1 cellular context compared by ENCODE assay signal in the genomic region with DNA sequence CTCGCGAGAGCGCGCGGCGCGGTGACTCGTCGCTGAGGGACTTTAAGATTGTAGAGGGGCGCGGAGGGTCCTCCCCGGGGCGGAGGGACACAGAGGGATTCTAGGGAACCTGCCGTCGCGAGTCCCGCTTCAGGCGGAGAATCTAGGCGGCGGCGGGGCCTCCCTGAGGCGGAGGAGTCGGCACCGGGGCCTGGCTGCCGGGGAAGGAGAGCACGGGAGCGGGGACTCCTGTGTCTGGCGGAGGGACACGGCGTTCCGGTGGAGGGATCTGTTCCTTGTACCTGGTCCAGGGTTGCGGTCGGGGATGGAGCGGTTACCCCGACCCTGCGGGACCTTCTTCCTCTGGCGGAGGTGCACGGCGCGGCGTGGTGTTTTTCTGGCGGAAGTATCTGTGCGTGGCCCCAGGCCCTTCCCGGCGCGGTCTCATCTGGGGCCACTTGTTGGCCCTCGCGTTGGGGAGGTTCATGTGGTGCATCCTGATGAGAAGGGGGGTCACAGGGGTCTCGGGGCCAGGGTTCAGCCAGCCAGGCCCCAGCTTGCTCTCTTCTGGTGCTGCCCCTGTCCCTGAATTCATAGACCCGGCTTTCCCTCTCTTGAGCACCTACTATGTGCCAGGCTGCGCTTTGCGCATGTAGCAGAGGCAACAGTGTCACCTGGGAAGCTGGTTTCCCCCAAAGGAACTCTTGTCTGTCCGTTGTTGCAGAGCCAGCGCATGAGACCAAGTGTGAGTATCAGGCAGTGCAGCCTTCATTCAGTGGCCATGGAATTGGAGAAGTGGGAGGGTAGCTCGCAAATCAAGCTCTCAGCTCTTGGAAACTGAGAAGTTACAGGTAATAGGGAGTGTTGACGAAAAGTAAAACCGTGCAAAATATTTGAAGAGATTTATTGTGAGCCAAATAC.
TF ChIP-seq lines count a peak whose summit lies in the region.

No MANE protein-coding gene starts in this region.

TF ChIP-seq in K562, 482 proteins besides CTCF, POLR2A, EP300 and RAD21 (continued from another document and continues in another):
- TF ChIP-seq, protein P1, sequence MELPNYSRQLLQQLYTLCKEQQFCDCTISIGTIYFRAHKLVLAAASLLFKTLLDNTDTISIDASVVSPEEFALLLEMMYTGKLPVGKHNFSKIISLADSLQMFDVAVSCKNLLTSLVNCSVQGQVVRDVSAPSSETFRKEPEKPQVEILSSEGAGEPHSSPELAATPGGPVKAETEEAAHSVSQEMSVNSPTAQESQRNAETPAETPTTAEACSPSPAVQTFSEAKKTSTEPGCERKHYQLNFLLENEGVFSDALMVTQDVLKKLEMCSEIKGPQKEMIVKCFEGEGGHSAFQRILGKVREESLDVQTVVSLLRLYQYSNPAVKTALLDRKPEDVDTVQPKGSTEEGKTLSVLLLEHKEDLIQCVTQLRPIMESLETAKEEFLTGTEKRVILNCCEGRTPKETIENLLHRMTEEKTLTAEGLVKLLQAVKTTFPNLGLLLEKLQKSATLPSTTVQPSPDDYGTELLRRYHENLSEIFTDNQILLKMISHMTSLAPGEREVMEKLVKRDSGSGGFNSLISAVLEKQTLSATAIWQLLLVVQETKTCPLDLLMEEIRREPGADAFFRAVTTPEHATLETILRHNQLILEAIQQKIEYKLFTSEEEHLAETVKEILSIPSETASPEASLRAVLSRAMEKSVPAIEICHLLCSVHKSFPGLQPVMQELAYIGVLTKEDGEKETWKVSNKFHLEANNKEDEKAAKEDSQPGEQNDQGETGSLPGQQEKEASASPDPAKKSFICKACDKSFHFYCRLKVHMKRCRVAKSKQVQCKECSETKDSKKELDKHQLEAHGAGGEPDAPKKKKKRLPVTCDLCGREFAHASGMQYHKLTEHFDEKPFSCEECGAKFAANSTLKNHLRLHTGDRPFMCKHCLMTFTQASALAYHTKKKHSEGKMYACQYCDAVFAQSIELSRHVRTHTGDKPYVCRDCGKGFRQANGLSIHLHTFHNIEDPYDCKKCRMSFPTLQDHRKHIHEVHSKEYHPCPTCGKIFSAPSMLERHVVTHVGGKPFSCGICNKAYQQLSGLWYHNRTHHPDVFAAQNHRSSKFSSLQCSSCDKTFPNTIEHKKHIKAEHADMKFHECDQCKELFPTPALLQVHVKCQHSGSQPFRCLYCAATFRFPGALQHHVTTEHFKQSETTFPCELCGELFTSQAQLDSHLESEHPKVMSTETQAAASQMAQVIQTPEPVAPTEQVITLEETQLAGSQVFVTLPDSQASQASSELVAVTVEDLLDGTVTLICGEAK (IDR thresholded peaks at IDR 0.05), result peak; percentile 50; the same call in 1 of the 2 replicates
- TF ChIP-seq, protein P1 (CRISPR knock-in tag; IDR thresholded peaks at IDR 0.05), result no peak
- TF ChIP-seq NCOA6 (IDR thresholded peaks at IDR 0.05), result peak; percentile 71
- no peak for TF ChIP-seq BRD9 (IDR thresholded peaks at IDR 0.05; ENCODE audit: low read depth, partially characterized antibody)
- peak; percentile 11; the same call in 1 of the 2 replicates for TF ChIP-seq MYBL2 (IDR thresholded peaks at IDR 0.05; ENCODE audit: low read depth)
- no peak for TF ChIP-seq MYBL2 (CRISPR knock-in tag; IDR thresholded peaks at IDR 0.05; ENCODE audit: borderline replicate concordance)
- TF ChIP-seq RCOR1 (IDR thresholded peaks at IDR 0.05; ENCODE audit: borderline replicate concordance in 1 of 2, low read depth in 2 of 2, low read length in 2 of 2), result peak; percentile 41 to 76; a peak in 2 of 4 replicates
- 0 out of 2 replicates have a peak, but pooled peaks have one; percentile 55 for TF ChIP-seq NBN (IDR thresholded peaks at IDR 0.05; ENCODE audit: low read depth)
- TF ChIP-seq MCM2 (IDR thresholded peaks at IDR 0.05; ENCODE audit: low read depth), result no peak
- peak; percentile 26 to 51; a peak in 3 of 4 replicates for TF ChIP-seq NRF1 (conservative IDR thresholded peaks at IDR 0.05 in 1 of 2, IDR thresholded peaks at IDR 0.05 in 1 of 2)
- 0 out of 2 replicates have a peak, but pooled peaks have one; percentile 48 for TF ChIP-seq POLR2AphosphoS2 (IDR thresholded peaks at IDR 0.05; ENCODE audit: low read length)
- TF ChIP-seq ZFX (CRISPR knock-in tag; IDR thresholded peaks at IDR 0.05), result peak; percentile 83
- TF ChIP-seq ZNF134 (CRISPR knock-in tag; conservative IDR thresholded peaks at IDR 0.05), result no peak
- no peak; the same call in 1 of the 2 replicates for TF ChIP-seq RNF2 (IDR thresholded peaks at IDR 0.05)
- TF ChIP-seq PURB (CRISPR knock-in tag; IDR thresholded peaks at IDR 0.05; ENCODE audit: low read depth), result no peak
- TF ChIP-seq, protein P2, sequence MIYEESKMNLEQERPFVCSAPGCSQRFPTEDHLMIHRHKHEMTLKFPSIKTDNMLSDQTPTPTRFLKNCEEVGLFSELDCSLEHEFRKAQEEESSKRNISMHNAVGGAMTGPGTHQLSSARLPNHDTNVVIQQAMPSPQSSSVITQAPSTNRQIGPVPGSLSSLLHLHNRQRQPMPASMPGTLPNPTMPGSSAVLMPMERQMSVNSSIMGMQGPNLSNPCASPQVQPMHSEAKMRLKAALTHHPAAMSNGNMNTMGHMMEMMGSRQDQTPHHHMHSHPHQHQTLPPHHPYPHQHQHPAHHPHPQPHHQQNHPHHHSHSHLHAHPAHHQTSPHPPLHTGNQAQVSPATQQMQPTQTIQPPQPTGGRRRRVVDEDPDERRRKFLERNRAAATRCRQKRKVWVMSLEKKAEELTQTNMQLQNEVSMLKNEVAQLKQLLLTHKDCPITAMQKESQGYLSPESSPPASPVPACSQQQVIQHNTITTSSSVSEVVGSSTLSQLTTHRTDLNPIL (CRISPR knock-in tag; IDR thresholded peaks at IDR 0.05), result no peak
- no peak for TF ChIP-seq ZNF408 (CRISPR knock-in tag; IDR thresholded peaks at IDR 0.05; ENCODE audit: low read depth)
- TF ChIP-seq ATF7 (IDR thresholded peaks at IDR 0.05), result peak; percentile 35
- TF ChIP-seq, protein P3, sequence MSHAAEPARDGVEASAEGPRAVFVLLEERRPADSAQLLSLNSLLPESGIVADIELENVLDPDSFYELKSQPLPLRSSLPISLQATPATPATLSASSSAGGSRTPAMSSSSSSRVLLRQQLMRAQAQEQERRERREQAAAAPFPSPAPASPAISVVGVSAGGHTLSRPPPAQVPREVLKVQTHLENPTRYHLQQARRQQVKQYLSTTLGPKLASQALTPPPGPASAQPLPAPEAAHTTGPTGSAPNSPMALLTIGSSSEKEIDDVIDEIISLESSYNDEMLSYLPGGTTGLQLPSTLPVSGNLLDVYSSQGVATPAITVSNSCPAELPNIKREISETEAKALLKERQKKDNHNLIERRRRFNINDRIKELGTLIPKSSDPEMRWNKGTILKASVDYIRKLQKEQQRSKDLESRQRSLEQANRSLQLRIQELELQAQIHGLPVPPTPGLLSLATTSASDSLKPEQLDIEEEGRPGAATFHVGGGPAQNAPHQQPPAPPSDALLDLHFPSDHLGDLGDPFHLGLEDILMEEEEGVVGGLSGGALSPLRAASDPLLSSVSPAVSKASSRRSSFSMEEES (CRISPR knock-in tag; IDR thresholded peaks at IDR 0.05), result no peak
- TF ChIP-seq CSDE1 (IDR thresholded peaks at IDR 0.05), result no peak
- TF ChIP-seq TBP (optimal IDR thresholded peaks at IDR 0.05; ENCODE audit: low read depth, low read length), result peak; percentile 75
- TF ChIP-seq, protein P4, sequence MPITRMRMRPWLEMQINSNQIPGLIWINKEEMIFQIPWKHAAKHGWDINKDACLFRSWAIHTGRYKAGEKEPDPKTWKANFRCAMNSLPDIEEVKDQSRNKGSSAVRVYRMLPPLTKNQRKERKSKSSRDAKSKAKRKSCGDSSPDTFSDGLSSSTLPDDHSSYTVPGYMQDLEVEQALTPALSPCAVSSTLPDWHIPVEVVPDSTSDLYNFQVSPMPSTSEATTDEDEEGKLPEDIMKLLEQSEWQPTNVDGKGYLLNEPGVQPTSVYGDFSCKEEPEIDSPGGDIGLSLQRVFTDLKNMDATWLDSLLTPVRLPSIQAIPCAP (CRISPR knock-in tag; IDR thresholded peaks at IDR 0.05; ENCODE audit: borderline replicate concordance), result no peak
- TF ChIP-seq CXXC5 (CRISPR knock-in tag; IDR thresholded peaks at IDR 0.05), result peak; percentile 88
- TF ChIP-seq FOSL1 (tag; conservative IDR thresholded peaks at IDR 0.05), result peak; percentile 64
- no peak for TF ChIP-seq FOS (IDR thresholded peaks at IDR 0.05; ENCODE audit: extremely low read depth, insufficient read length)
- peak in 1 of 2 experiments; percentile 77; a peak in 2 of 4 replicates for TF ChIP-seq HDAC1 (IDR thresholded peaks at IDR 0.05)
- TF ChIP-seq JUND (IDR thresholded peaks at IDR 0.05; ENCODE audit: borderline replicate concordance, low read depth, low read length), result peak; percentile 62
- peak; percentile 42; the same call in 1 of the 3 replicates for TF ChIP-seq JUND (tag; IDR thresholded peaks at IDR 0.05; ENCODE audit: borderline replicate concordance, low read depth, low read length)
- peak; percentile 73 for TF ChIP-seq BCOR (IDR thresholded peaks at IDR 0.05)
- TF ChIP-seq LEF1 (IDR thresholded peaks at IDR 0.05), result peak; percentile 42; the same call in 1 of the 2 replicates
- TF ChIP-seq ZNF140 (CRISPR knock-in tag; IDR thresholded peaks at IDR 0.05), result no peak
- TF ChIP-seq, protein P5, sequence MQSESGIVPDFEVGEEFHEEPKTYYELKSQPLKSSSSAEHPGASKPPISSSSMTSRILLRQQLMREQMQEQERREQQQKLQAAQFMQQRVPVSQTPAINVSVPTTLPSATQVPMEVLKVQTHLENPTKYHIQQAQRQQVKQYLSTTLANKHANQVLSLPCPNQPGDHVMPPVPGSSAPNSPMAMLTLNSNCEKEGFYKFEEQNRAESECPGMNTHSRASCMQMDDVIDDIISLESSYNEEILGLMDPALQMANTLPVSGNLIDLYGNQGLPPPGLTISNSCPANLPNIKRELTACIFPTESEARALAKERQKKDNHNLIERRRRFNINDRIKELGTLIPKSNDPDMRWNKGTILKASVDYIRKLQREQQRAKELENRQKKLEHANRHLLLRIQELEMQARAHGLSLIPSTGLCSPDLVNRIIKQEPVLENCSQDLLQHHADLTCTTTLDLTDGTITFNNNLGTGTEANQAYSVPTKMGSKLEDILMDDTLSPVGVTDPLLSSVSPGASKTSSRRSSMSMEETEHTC (IDR thresholded peaks at IDR 0.05), result no peak
- no peak for TF ChIP-seq MED1 (CRISPR knock-in tag; IDR thresholded peaks at IDR 0.05; ENCODE audit: borderline replicate concordance)
- TF ChIP-seq RBFOX2 (IDR thresholded peaks at IDR 0.05; ENCODE audit: low read depth, low read length), result peak; percentile 92
- TF ChIP-seq, protein P6, sequence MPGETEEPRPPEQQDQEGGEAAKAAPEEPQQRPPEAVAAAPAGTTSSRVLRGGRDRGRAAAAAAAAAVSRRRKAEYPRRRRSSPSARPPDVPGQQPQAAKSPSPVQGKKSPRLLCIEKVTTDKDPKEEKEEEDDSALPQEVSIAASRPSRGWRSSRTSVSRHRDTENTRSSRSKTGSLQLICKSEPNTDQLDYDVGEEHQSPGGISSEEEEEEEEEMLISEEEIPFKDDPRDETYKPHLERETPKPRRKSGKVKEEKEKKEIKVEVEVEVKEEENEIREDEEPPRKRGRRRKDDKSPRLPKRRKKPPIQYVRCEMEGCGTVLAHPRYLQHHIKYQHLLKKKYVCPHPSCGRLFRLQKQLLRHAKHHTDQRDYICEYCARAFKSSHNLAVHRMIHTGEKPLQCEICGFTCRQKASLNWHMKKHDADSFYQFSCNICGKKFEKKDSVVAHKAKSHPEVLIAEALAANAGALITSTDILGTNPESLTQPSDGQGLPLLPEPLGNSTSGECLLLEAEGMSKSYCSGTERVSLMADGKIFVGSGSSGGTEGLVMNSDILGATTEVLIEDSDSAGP (CRISPR knock-in tag; IDR thresholded peaks at IDR 0.05), result 0 out of 2 replicates have a peak, but pooled peaks have one; percentile 41
- TF ChIP-seq, protein P7, sequence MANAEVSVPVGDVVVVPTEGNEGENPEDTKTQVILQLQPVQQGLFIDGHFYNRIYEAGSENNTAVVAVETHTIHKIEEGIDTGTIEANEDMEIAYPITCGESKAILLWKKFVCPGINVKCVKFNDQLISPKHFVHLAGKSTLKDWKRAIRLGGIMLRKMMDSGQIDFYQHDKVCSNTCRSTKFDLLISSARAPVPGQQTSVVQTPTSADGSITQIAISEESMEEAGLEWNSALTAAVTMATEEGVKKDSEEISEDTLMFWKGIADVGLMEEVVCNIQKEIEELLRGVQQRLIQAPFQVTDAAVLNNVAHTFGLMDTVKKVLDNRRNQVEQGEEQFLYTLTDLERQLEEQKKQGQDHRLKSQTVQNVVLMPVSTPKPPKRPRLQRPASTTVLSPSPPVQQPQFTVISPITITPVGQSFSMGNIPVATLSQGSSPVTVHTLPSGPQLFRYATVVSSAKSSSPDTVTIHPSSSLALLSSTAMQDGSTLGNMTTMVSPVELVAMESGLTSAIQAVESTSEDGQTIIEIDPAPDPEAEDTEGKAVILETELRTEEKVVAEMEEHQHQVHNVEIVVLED (CRISPR knock-in tag; IDR thresholded peaks at IDR 0.05), result peak; percentile 96
- no peak for TF ChIP-seq ZSCAN32 (CRISPR knock-in tag; IDR thresholded peaks at IDR 0.05)
- peak; percentile 91 for TF ChIP-seq ZZZ3 (IDR thresholded peaks at IDR 0.05)
- no peak for TF ChIP-seq HSF4 (CRISPR knock-in tag; IDR thresholded peaks at IDR 0.05; ENCODE audit: borderline replicate concordance)
- TF ChIP-seq SAFB (IDR thresholded peaks at IDR 0.05; ENCODE audit: borderline replicate concordance, low read depth, low read length), result 0 out of 2 replicates have a peak, but pooled peaks have one; percentile 14
- TF ChIP-seq, protein P8, sequence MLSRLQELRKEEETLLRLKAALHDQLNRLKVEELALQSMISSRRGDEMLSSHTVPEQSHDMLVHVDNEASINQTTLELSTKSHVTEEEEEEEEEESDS (CRISPR knock-in tag; IDR thresholded peaks at IDR 0.05), result no peak
- peak; percentile 82 for TF ChIP-seq KDM5B (IDR thresholded peaks at IDR 0.05; ENCODE audit: insufficient replicate concordance, low read depth, low read length)
- TF ChIP-seq ATF1 (CRISPR knock-in tag; IDR thresholded peaks at IDR 0.05), result peak; percentile 10; the same call in 1 of the 2 replicates
- TF ChIP-seq ATF1 (tag; IDR thresholded peaks at IDR 0.05), result peak; percentile 85
